Comparison of ENCODE assay signal across 15 cellular contexts in genomic region chr6:125913145-125913544, GRCh38.
"Had no signal": no experiment of that assay in that cellular context is flagged by ENCODE, and none has a peak within 500 bp of the region (broad histone marks: within the 10 kb centered on the region; RNA-seq: fewer than 3 reads in every experiment).

No MANE protein-coding gene starts in this region.

- FAIRE-seq: islet of Langerhans had no signal

- H3K27ac ChIP-seq: ovary, sigmoid colon, upper lobe of right lung had no signal

- H3K27ac Mint-ChIP-seq: activated CD4-positive, alpha-beta memory T cell treated with anti-CD3 and anti-CD28 coated beads for 36 hours; activated naive CD8-positive, alpha-beta T cell treated with anti-CD3 and anti-CD28 coated beads, Interleukin-2, amount 50 U/mL, for 24 hours had no signal

- DNase-seq: activated CD4-positive, alpha-beta memory T cell treated with anti-CD3 and anti-CD28 coated beads for 36 hours; activated CD4-positive, CD25-positive, alpha-beta regulatory T cell treated with anti-CD3 and anti-CD28 coated beads, Interleukin-2, amount 50 U/mL, for 72 hours; activated CD8-positive, alpha-beta memory T cell treated with anti-CD3 and anti-CD28 coated beads, Interleukin-2, amount 50 U/mL, for 4 hours; activated naive CD4-positive, alpha-beta T cell treated with Interleukin-2 at 50 U/mL for 16 hours; activated naive CD8-positive, alpha-beta T cell treated with anti-CD3 and anti-CD28 coated beads, Interleukin-2, amount 50 U/mL, for 24 hours; central memory CD4-positive, alpha-beta T cell; effector memory CD8-positive, alpha-beta T cell; left lung; ovary; sigmoid colon; stimulated activated CD4-positive, alpha-beta T cell treated with anti-CD3 and anti-CD28 coated beads, Interleukin-12 subunit alpha, Interleukin-12 subunit beta, amount 100 ng/mL, for 4 hours; stimulated activated naive CD4-positive, alpha-beta T cell; upper lobe of right lung had no signal

- H3K9me3 ChIP-seq: left lung, ovary, sigmoid colon, upper lobe of right lung had no signal

- H3K27me3 Mint-ChIP-seq: activated CD4-positive, alpha-beta memory T cell treated with anti-CD3 and anti-CD28 coated beads for 36 hours; activated naive CD8-positive, alpha-beta T cell treated with anti-CD3 and anti-CD28 coated beads, Interleukin-2, amount 50 U/mL, for 24 hours; effector memory CD8-positive, alpha-beta T cell had no signal

- H3K9me3 Mint-ChIP-seq: activated CD4-positive, alpha-beta memory T cell treated with anti-CD3 and anti-CD28 coated beads for 36 hours; activated naive CD8-positive, alpha-beta T cell treated with anti-CD3 and anti-CD28 coated beads, Interleukin-2, amount 50 U/mL, for 24 hours; effector memory CD8-positive, alpha-beta T cell; neural crest cell had no signal

- H3K4me1 Mint-ChIP-seq: neural crest cell had no signal

- H3K27me3 ChIP-seq: left lung, ovary, sigmoid colon, upper lobe of right lung had no signal

- H3K4me1 ChIP-seq: sigmoid colon, upper lobe of right lung had no signal

- H3K4me3 ChIP-seq: left lung, ovary, sigmoid colon, upper lobe of right lung had no signal

- H3K4me3 Mint-ChIP-seq: activated CD4-positive, alpha-beta memory T cell treated with anti-CD3 and anti-CD28 coated beads for 36 hours; activated naive CD8-positive, alpha-beta T cell treated with anti-CD3 and anti-CD28 coated beads, Interleukin-2, amount 50 U/mL, for 24 hours; effector memory CD8-positive, alpha-beta T cell; neural crest cell had no signal

- H3K36me3 ChIP-seq: ovary had no signal

- ATAC-seq: activated naive CD8-positive, alpha-beta T cell treated with anti-CD3 and anti-CD28 coated beads, Interleukin-2, amount 50 U/mL, for 24 hours; effector memory CD8-positive, alpha-beta T cell had no signal
